Comparison of ENCODE assay signal across 1 cellular context in the genomic region with DNA sequence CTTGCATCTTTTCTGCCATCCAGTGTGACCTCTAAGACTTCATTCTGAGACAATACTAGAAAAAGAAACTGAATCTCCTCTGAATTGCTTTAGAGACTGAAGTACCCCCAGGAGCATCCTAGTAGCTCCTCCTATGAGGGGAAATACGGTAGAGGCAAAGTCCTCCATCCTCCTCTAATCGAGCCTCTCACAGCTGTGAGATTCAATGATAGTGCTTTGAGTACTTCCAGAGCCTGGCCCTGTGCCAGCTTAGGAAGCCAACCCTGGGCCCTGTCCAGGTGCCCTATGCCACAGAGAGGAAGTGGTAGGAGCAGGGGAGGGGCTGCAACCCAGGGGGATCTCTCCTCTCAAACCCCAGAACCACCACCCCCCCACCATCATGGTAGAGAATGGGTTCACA.
TF ChIP-seq lines count a peak whose summit lies in the region.

No MANE protein-coding gene starts in this region.

TF ChIP-seq in K562, 482 proteins besides CTCF, POLR2A, EP300 and RAD21:
- TF ChIP-seq THRA (IDR thresholded peaks at IDR 0.05) (no peak), NFIC (IDR thresholded peaks at IDR 0.05) (peak; percentile 77), CREB3L1 (IDR thresholded peaks at IDR 0.05; ENCODE audit: borderline replicate concordance, low read depth) (no peak), ZNF232 (CRISPR knock-in tag; IDR thresholded peaks at IDR 0.05) (no peak), ZBED1 (IDR thresholded peaks at IDR 0.05) (no peak), UBTF (IDR thresholded peaks at IDR 0.05; ENCODE audit: borderline replicate concordance in 1 of 2, low read depth in 2 of 2, low read length in 2 of 2) (no peak)
- TF ChIP-seq, protein P1, sequence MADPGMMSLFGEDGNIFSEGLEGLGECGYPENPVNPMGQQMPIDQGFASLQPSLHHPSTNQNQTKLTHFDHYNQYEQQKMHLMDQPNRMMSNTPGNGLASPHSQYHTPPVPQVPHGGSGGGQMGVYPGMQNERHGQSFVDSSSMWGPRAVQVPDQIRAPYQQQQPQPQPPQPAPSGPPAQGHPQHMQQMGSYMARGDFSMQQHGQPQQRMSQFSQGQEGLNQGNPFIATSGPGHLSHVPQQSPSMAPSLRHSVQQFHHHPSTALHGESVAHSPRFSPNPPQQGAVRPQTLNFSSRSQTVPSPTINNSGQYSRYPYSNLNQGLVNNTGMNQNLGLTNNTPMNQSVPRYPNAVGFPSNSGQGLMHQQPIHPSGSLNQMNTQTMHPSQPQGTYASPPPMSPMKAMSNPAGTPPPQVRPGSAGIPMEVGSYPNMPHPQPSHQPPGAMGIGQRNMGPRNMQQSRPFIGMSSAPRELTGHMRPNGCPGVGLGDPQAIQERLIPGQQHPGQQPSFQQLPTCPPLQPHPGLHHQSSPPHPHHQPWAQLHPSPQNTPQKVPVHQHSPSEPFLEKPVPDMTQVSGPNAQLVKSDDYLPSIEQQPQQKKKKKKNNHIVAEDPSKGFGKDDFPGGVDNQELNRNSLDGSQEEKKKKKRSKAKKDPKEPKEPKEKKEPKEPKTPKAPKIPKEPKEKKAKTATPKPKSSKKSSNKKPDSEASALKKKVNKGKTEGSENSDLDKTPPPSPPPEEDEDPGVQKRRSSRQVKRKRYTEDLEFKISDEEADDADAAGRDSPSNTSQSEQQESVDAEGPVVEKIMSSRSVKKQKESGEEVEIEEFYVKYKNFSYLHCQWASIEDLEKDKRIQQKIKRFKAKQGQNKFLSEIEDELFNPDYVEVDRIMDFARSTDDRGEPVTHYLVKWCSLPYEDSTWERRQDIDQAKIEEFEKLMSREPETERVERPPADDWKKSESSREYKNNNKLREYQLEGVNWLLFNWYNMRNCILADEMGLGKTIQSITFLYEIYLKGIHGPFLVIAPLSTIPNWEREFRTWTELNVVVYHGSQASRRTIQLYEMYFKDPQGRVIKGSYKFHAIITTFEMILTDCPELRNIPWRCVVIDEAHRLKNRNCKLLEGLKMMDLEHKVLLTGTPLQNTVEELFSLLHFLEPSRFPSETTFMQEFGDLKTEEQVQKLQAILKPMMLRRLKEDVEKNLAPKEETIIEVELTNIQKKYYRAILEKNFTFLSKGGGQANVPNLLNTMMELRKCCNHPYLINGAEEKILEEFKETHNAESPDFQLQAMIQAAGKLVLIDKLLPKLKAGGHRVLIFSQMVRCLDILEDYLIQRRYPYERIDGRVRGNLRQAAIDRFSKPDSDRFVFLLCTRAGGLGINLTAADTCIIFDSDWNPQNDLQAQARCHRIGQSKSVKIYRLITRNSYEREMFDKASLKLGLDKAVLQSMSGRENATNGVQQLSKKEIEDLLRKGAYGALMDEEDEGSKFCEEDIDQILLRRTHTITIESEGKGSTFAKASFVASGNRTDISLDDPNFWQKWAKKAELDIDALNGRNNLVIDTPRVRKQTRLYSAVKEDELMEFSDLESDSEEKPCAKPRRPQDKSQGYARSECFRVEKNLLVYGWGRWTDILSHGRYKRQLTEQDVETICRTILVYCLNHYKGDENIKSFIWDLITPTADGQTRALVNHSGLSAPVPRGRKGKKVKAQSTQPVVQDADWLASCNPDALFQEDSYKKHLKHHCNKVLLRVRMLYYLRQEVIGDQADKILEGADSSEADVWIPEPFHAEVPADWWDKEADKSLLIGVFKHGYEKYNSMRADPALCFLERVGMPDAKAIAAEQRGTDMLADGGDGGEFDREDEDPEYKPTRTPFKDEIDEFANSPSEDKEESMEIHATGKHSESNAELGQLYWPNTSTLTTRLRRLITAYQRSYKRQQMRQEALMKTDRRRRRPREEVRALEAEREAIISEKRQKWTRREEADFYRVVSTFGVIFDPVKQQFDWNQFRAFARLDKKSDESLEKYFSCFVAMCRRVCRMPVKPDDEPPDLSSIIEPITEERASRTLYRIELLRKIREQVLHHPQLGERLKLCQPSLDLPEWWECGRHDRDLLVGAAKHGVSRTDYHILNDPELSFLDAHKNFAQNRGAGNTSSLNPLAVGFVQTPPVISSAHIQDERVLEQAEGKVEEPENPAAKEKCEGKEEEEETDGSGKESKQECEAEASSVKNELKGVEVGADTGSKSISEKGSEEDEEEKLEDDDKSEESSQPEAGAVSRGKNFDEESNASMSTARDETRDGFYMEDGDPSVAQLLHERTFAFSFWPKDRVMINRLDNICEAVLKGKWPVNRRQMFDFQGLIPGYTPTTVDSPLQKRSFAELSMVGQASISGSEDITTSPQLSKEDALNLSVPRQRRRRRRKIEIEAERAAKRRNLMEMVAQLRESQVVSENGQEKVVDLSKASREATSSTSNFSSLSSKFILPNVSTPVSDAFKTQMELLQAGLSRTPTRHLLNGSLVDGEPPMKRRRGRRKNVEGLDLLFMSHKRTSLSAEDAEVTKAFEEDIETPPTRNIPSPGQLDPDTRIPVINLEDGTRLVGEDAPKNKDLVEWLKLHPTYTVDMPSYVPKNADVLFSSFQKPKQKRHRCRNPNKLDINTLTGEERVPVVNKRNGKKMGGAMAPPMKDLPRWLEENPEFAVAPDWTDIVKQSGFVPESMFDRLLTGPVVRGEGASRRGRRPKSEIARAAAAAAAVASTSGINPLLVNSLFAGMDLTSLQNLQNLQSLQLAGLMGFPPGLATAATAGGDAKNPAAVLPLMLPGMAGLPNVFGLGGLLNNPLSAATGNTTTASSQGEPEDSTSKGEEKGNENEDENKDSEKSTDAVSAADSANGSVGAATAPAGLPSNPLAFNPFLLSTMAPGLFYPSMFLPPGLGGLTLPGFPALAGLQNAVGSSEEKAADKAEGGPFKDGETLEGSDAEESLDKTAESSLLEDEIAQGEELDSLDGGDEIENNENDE (IDR thresholded peaks at IDR 0.05; ENCODE audit: low read depth, low read length): peak; percentile 82
